ENCODE assay signal across 8 cellular contexts in genomic region chr6:161798844-161799394, GRCh38.
"Had no signal": no experiment of that assay in that cellular context is flagged by ENCODE, and none has a peak within 500 bp of the region (broad histone marks: within the 10 kb centered on the region; RNA-seq: fewer than 3 reads in every experiment).

No MANE protein-coding gene starts in this region.

- H3K4me1 ChIP-seq: HAP-1 had no signal

- H2AFZ ChIP-seq: GM23248 had no signal

- DNase-seq: GM23248, GOT3, H7, HFFc6, KG1 had no signal

- H3K9me3 ChIP-seq: HAP-1 had no signal

- H3K36me3 ChIP-seq: HAP-1 had no signal

- FAIRE-seq: HTR-8/SVneo had no signal

- H3K27ac ChIP-seq: GM23248 had no signal

- H3K4me3 ChIP-seq: GM23248, HAP-1 had no signal

- H3K9ac ChIP-seq: GM23248 had no signal

- ATAC-seq: HCT116 had no signal
